ENCODE assay signal across 16 cellular contexts in genomic region chr5:150559088-150559487, GRCh38. TPM values are rescaled to one million over a fixed set of nuclear protein-coding genes. Genes with fewer than 3 reads are reported as not detected.
DNase-seq lines count a peak whose midpoint lies in the region; ATAC-seq, FAIRE-seq and TF ChIP-seq lines count a peak whose summit lies in the region.
"Had no signal": no experiment of that assay in that cellular context is flagged by ENCODE, and none has a peak within 500 bp of the region (broad histone marks: within the 10 kb centered on the region; RNA-seq: fewer than 3 reads in every experiment).

No MANE protein-coding gene starts in this region.

- H3K9me3 ChIP-seq in K562 (replicated peaks; ENCODE audit: control insufficient read depth, insufficient read depth, low read depth, low read length) (no peaks in the 10 kb centered on the region), right lobe of liver (no peaks in the 10 kb centered on the region), upper lobe of right lung (no peaks in the 10 kb centered on the region)

- no peak overlapping the region for H2AFZ ChIP-seq in K562 (ENCODE audit: low read depth, low read length)

- no peak for TF ChIP-seq RAD21 in K562 (CRISPR knock-in tag; conservative IDR thresholded peaks at IDR 0.05 in 1 of 2, IDR thresholded peaks at IDR 0.05 in 1 of 2)

- H3K9me3 Mint-ChIP-seq in activated CD4-positive, alpha-beta memory T cell treated with anti-CD3 and anti-CD28 coated beads for 36 hours, result no peaks in the 10 kb centered on the region
- H3K9me3 Mint-ChIP-seq: IgD-negative memory B cell had no signal

- 23% methylated on average over 2 of the region's 2 CpGs for WGBS in K562 (ENCODE audit: insufficient coverage, low coverage, missing lambda C conversion rate)
- no CpG with 5 or more reads among the region's 2 CpGs for WGBS in right lobe of liver (ENCODE audit: insufficient coverage, low coverage, low lambda C conversion rate, missing lambda C conversion rate)

- H3K27me3 ChIP-seq in K562 (ENCODE audit: control insufficient read depth in 2 of 2, insufficient read depth in 2 of 2, low read length in 2 of 2) (no peaks in the 10 kb centered on the region), right lobe of liver (no peaks in the 10 kb centered on the region), upper lobe of right lung (no peaks in the 10 kb centered on the region)

- H3K4me1 ChIP-seq in K562 (replicated peaks in 1 of 2; ENCODE audit: control insufficient read depth in 2 of 2, insufficient read depth in 2 of 2, low read length in 2 of 2) (peaks cover 0 to 4% of the 10 kb centered on the region in 2 experiments; a peak in 1 of 5 replicates), right lobe of liver (peaks cover 0 to 8% (median 0%) of the 10 kb centered on the region in 4 donors), upper lobe of right lung (peaks cover 3% of the 10 kb centered on the region)

- BruUV-seq in K562 (replicated peaks; lab: Mats Ljungman, UMichigan), result no TSS peak

- H3K4me2 ChIP-seq in K562 (ENCODE audit: insufficient read depth, low read length), result no peak overlapping the region

- no peak for TF ChIP-seq CTCF in K562 (IDR thresholded peaks at IDR 0.05 in 2 of 3, conservative IDR thresholded peaks at IDR 0.05 in 1 of 3; ENCODE audit: insufficient read depth in 2 of 3, low read depth in 1 of 3, low read length in 3 of 3)
- TF ChIP-seq CTCF in right lobe of liver (IDR thresholded peaks at IDR 0.05), result peak in 1 of 4 donors; percentile 17
- no peak for TF ChIP-seq CTCF in upper lobe of right lung (IDR thresholded peaks at IDR 0.05)

- H3K27ac Mint-ChIP-seq in activated CD4-positive, alpha-beta memory T cell treated with anti-CD3 and anti-CD28 coated beads for 36 hours, result no peak overlapping the region

- no peaks in the 10 kb centered on the region for H3K4me1 Mint-ChIP-seq in activated CD4-positive, alpha-beta memory T cell treated with anti-CD3 and anti-CD28 coated beads for 36 hours (ENCODE audit: low read depth)

- H3K27ac ChIP-seq in K562 (ENCODE audit: extremely low read depth, low read depth, low read length) (no peak overlapping the region), right lobe of liver (peak overlapping the region in 2 of 3 donors; percentile 3 to 22), upper lobe of right lung (no peak overlapping the region)

- no peaks in the 10 kb centered on the region for H3K27me3 Mint-ChIP-seq in activated CD4-positive, alpha-beta memory T cell treated with anti-CD3 and anti-CD28 coated beads for 36 hours
- H3K27me3 Mint-ChIP-seq: IgD-negative memory B cell had no signal

- DNase-seq in Right ventricle myocardium inferior (ENCODE audit: missing footprints) (peak; percentile 8), left ventricle myocardium superior (no peak), K562 (ENCODE audit: extremely low read depth in 1 of 4, low spot score in 3 of 4) (no peak), right lobe of liver (no peak), upper lobe of right lung (no peak), NCI-H2029 (lab: John Stamatoyannopoulos, UW) (no peak)
- no peak for DNase-seq in activated CD4-positive, alpha-beta memory T cell treated with anti-CD3 and anti-CD28 coated beads for 36 hours
- DNase-seq in stimulated activated naive CD4-positive, alpha-beta T cell treated with Interleukin-2 at 50 U/mL for 16 hours (lab: John Stamatoyannopoulos, UW), result no peak
- DNase-seq: COR-L47, H7, NCI-H2081, NCI-H510A treated with DMSO at 0.1 percent for 48 hours, NCI-H82, SIG-M5 had no signal

- no peak for TF ChIP-seq POLR2A in K562 (conservative IDR thresholded peaks at IDR 0.05)
- TF ChIP-seq POLR2A in right lobe of liver (IDR thresholded peaks at IDR 0.05), result peak; percentile 9

- no peaks in the 10 kb centered on the region; the same call in 1 of the 2 replicates for H4K20me1 ChIP-seq in K562 (replicated peaks; ENCODE audit: control insufficient read depth, insufficient read depth, low read length)

- intact Hi-C loops in Right ventricle myocardium inferior (cut with DNase I), result no loop called here
- intact Hi-C loops in left ventricle myocardium superior (cut with micrococcal nuclease), result no loop called here
- intact Hi-C loops in K562 (cut with micrococcal nuclease), result no loop called here
- intact Hi-C loops in right lobe of liver (cut with DNase I), result no loop called here
- intact Hi-C loops in upper lobe of right lung (cut with DNase I), result no loop called here
- intact Hi-C loops in activated CD4-positive, alpha-beta memory T cell treated with anti-CD3 and anti-CD28 coated beads for 36 hours (cut with micrococcal nuclease), result no loop called here

- H3K36me3 ChIP-seq in K562 (ENCODE audit: control insufficient read depth, insufficient read depth, low read length), result peaks cover 10% of the 10 kb centered on the region; the same call in 1 of the 3 replicates
- peaks cover 0 to 27% (median 14%) of the 10 kb centered on the region in 4 donors for H3K36me3 ChIP-seq in right lobe of liver
- peaks cover 26% of the 10 kb centered on the region for H3K36me3 ChIP-seq in upper lobe of right lung

- CTCF ChIA-PET in K562 (lab: Yijun Ruan, JAX; ENCODE audit: low intra/inter-chr PET ratio), result interaction anchor here (2.9 kb wide), 1 partner anchor 288 kb away, joined by 26 read pairs; the partner anchor contains the start of gene IRGM
- CTCF ChIA-PET in activated CD4-positive, alpha-beta memory T cell treated with anti-CD3 and anti-CD28 coated beads for 36 hours (lab: Charles Lee), result interaction anchor here (0.7 to 7.6 kb wide), 19 partner anchors 11 to 628 kb away, joined by 3 to 85 read pairs (median 4); partner anchors contain the start of genes IRGM and SMIM3

- ATAC-seq in Right ventricle myocardium inferior (no peak), left ventricle myocardium superior (no peak), K562 (no peak), right lobe of liver (peak; percentile 22 to 53 (median 30)), upper lobe of right lung (peak; percentile 3)

- in situ Hi-C loops in K562 (cut with MboI), result no loop called here

- POLR2A ChIA-PET in K562 (lab: Yijun Ruan, JAX), result interaction anchor here (0.5 to 1.8 kb wide), 9 partner anchors 17 to 302 kb away, joined by 3 to 7 read pairs (median 3); partner anchors contain the start of gene RPS14
- POLR2A ChIA-PET in activated CD4-positive, alpha-beta memory T cell treated with anti-CD3 and anti-CD28 coated beads for 36 hours (lab: Charles Lee), result no interaction called here

- no peaks in the 10 kb centered on the region for H3K9me1 ChIP-seq in K562 (ENCODE audit: control insufficient read depth, insufficient read depth, low read length)

- H3K4me3 ChIP-seq in K562 (no peak overlapping the region), right lobe of liver (no peak overlapping the region), upper lobe of right lung (no peak overlapping the region)

- H3K36me3 Mint-ChIP-seq in activated CD4-positive, alpha-beta memory T cell treated with anti-CD3 and anti-CD28 coated beads for 36 hours, result no peaks in the 10 kb centered on the region
- H3K36me3 Mint-ChIP-seq: IgD-negative memory B cell had no signal

- no peak for FAIRE-seq in K562 (lab: Jason Lieb, UNC)
- FAIRE-seq: GM19239 had no signal

- TF ChIP-seq EP300 in K562 (IDR thresholded peaks at IDR 0.05; ENCODE audit: low read length), result no peak

- no peaks in the 10 kb centered on the region for H3K79me2 ChIP-seq in K562 (ENCODE audit: control insufficient read depth, insufficient read depth, low read length)

- no peak overlapping the region for H3K4me3 Mint-ChIP-seq in activated CD4-positive, alpha-beta memory T cell treated with anti-CD3 and anti-CD28 coated beads for 36 hours
- H3K4me3 Mint-ChIP-seq: IgD-negative memory B cell had no signal

- no peak overlapping the region for H3K9ac ChIP-seq in K562 (ENCODE audit: insufficient read depth in 1 of 2, low read depth in 2 of 2, low read length in 2 of 2)

TF ChIP-seq in K562, 482 proteins besides CTCF, POLR2A, EP300 and RAD21:
- no peak for TF ChIP-seq JUND (IDR thresholded peaks at IDR 0.05; ENCODE audit: borderline replicate concordance, low read depth, low read length)
- no peak for TF ChIP-seq JUND (tag; IDR thresholded peaks at IDR 0.05; ENCODE audit: borderline replicate concordance, low read depth, low read length)
- no peak for TF ChIP-seq XRCC4 (IDR thresholded peaks at IDR 0.05; ENCODE audit: extremely low read depth, insufficient read depth, insufficient read length)
- TF ChIP-seq TCF3 (CRISPR knock-in tag; IDR thresholded peaks at IDR 0.05), result no peak
- no peak for TF ChIP-seq SNRNP70 (optimal IDR thresholded peaks at IDR 0.05; ENCODE audit: low read depth, low read length)
- TF ChIP-seq TFAP4 (CRISPR knock-in tag; IDR thresholded peaks at IDR 0.05; ENCODE audit: borderline replicate concordance), result 0 out of 2 replicates have a peak, but pooled peaks have one; percentile 24

RNA-seq across cellular contexts. Expression of gene NDST1, which starts 51.2 kb away (rescaled TPM):
- 60.4 TPM for total RNA-seq in Right ventricle myocardium inferior
- total RNA-seq in left ventricle myocardium superior, result 57.9 TPM
- total RNA-seq in K562 (2011; cell fraction: chromatin; rRNA removed; ENCODE audit: low replicate concordance), result 39.5 and 84.3 TPM in 2 replicates
- 40.4 and 42.6 TPM in 2 replicates for total RNA-seq in K562 (2011; cell fraction: nucleolus; rRNA removed)
- total RNA-seq in K562 (2011; cell fraction: nucleoplasm; rRNA removed), result 43.0 and 46.6 TPM in 2 replicates
- 14.0 and 15.3 TPM in 2 replicates for total RNA-seq in K562 (2014; rRNA removed)
- 7.4 and 8.7 TPM in 2 replicates for total RNA-seq in K562 (2014; rRNA removed; fragmentation: Illumina TruSeq; extraction: Trizol)
- total RNA-seq in K562 (2015; rRNA removed; fragmentation: Illumina TruSeq; extraction: Trizol), result 9.9 and 11.5 TPM in 2 replicates
- 43.2 and 47.9 TPM in 2 replicates for total RNA-seq in K562 (2021)
- 9.7 and 17.1 TPM in 2 replicates for polyA plus RNA-seq in K562 (2011; rRNA removed)
- polyA plus RNA-seq in K562 (2011; cell fraction: cytosol; rRNA removed), result 13.1 and 18.3 TPM in 2 replicates
- polyA plus RNA-seq in K562 (2011; cell fraction: nucleus; rRNA removed), result 28.2 and 31.3 TPM in 2 replicates
- 14.9 and 22.7 TPM in 2 replicates for polyA plus RNA-seq in K562 (2012)
- 18.4 and 19.9 TPM in 2 replicates for polyA plus RNA-seq in K562 (2014; fragmentation: Illumina TruSeq; extraction: Trizol)
- under 1 TPM; 0.38 to 0.39 TPM for polyA plus RNA-seq in K562 (2014; fragmentation: Nextera tagmentation; extraction: Ambion mirVana)
- polyA plus RNA-seq in K562 (2014; rRNA removed), result 12.0 and 14.1 TPM in 2 replicates
- polyA minus RNA-seq in K562 (2011; rRNA and poly(A)+ RNA removed), result 14.5 and 17.3 TPM in 2 replicates
- 19.3 and 27.4 TPM in 2 replicates for polyA minus RNA-seq in K562 (2011; cell fraction: cytosol; rRNA and poly(A)+ RNA removed)
- 12.3 and 21.3 TPM in 2 replicates for polyA minus RNA-seq in K562 (2011; cell fraction: nucleus; rRNA and poly(A)+ RNA removed)
- total RNA-seq in right lobe of liver, result 10 to 100 TPM; 38.1 to 97.5 (median 76.0) TPM
- total RNA-seq in upper lobe of right lung, result 143 TPM
- total RNA-seq in activated CD4-positive, alpha-beta memory T cell treated with anti-CD3 and anti-CD28 coated beads for 36 hours, result 1 to 10 TPM; 2.5 to 2.6 TPM

Comparison
In these comparisons a context has a peak if more than half of its experiments do, and no peak if none do; other contexts are left out.
1. ATAC-seq: peak in right lobe of liver (4 of 4) and upper lobe of right lung (single experiment); none in Right ventricle myocardium inferior (single experiment), left ventricle myocardium superior (single experiment) and K562 (single experiment).
2. H3K27ac ChIP-seq: peak in right lobe of liver (2 of 3); none in K562 (single experiment) and upper lobe of right lung (single experiment).